In the genomic region with DNA sequence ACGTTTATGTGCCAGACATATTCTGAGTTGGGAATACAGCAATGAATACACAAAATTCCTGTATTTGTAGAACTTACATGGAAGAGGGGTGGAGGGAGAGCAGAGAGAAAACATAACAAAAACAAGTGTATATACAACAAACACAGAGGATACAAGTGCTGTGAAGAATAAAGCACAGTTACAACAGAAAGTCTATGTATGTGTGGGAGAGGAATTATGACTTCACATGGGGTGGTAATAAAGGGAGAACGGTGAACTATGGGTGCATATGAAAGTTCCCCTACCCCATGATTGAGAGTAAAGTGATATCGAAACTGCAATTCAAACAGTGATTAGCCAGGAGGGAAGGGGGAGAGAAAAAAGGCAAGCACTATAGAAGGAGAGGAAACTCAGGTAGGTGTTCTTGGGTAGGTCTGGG, we compare ENCODE assay signal across 9 cellular contexts. TPM values are rescaled to one million over a fixed set of nuclear protein-coding genes. Genes with fewer than 3 reads are reported as not detected.
DNase-seq lines count a peak whose midpoint lies in the region; ATAC-seq and TF ChIP-seq lines count a peak whose summit lies in the region.
"Had no signal": no experiment of that assay in that cellular context is flagged by ENCODE, and none has a peak within 500 bp of the region (broad histone marks: within the 10 kb centered on the region; RNA-seq: fewer than 3 reads in every experiment).

No MANE protein-coding gene starts in this region.

- no peaks in the 10 kb centered on the region for H3K27me3 Mint-ChIP-seq in CD8-positive, alpha-beta memory T cell
- no peaks in the 10 kb centered on the region for H3K27me3 Mint-ChIP-seq in T-helper 1 cell treated with Interleukin-12 subunit alpha and Interleukin-12 subunit beta and Interleukin-4 antibody, amounts not matched to agents 30 μg/mL and 1 μg/mL, for 36 hours (ENCODE audit: low read depth)

- H3K36me3 ChIP-seq in CD8-positive, alpha-beta memory T cell (ENCODE audit: insufficient read depth, low read length), result no peaks in the 10 kb centered on the region

- no peaks in the 10 kb centered on the region for H3K27me3 ChIP-seq in CD8-positive, alpha-beta memory T cell (ENCODE audit: insufficient read depth, low read length, poor library complexity, severe bottlenecking)

- H3K4me1 ChIP-seq in CD8-positive, alpha-beta memory T cell (ENCODE audit: insufficient read depth, low read length), result peaks cover 30% of the 10 kb centered on the region

- H3K9me3 ChIP-seq in CD8-positive, alpha-beta memory T cell (ENCODE audit: low read length), result no peaks in the 10 kb centered on the region

- CTCF ChIA-PET in CD8-positive, alpha-beta memory T cell (lab: Charles Lee), result no interaction called here
- CTCF ChIA-PET in HEK293T (lab: Yijun Ruan, JAX), result no interaction called here

- POLR2A ChIA-PET in CD8-positive, alpha-beta memory T cell (lab: Charles Lee), result no interaction called here
- POLR2A ChIA-PET in HEK293T (lab: Yijun Ruan, JAX), result interaction anchor here (2.0 kb wide), 1 partner anchor 25 kb away, joined by 8 read pairs; the partner anchor contains the start of gene HBS1L

- H3K27ac ChIP-seq in CD8-positive, alpha-beta memory T cell (ENCODE audit: low read depth, low read length), result no peak overlapping the region

- DNase-seq in CD8-positive, alpha-beta memory T cell, result peak in 2 of 5 donors; percentile 5 to 27
- DNase-seq in NCI-H1694 (lab: John Stamatoyannopoulos, UW) (no peak), DMS79 treated with DMSO at 0.1 percent for 48 hours (lab: John Stamatoyannopoulos, UW) (no peak), amygdala (lab: John Stamatoyannopoulos, UW) (no peak), HEK293T (ENCODE audit: extremely low spot score) (no peak)
- DNase-seq: mesendoderm had no signal

- H3K4me3 Mint-ChIP-seq in CD8-positive, alpha-beta memory T cell, result peak overlapping the region in 6 of 7 donors; percentile 7 to 59 (median 28)
- peak overlapping the region; percentile 60 for H3K4me3 Mint-ChIP-seq in T-helper 1 cell treated with Interleukin-12 subunit alpha and Interleukin-12 subunit beta and Interleukin-4 antibody, amounts not matched to agents 30 μg/mL and 1 μg/mL, for 36 hours

- peak; percentile 81 for ATAC-seq in GM19043 (IDR thresholded peaks at IDR 0.05; ENCODE audit: low read depth, unreplicated experiment)
- peak; percentile 96 for ATAC-seq in HG02870 (IDR thresholded peaks at IDR 0.05; ENCODE audit: unreplicated experiment)

- peak overlapping the region; percentile 15 to 82 (median 67) for H3K27ac Mint-ChIP-seq in CD8-positive, alpha-beta memory T cell
- peak overlapping the region; percentile 80 for H3K27ac Mint-ChIP-seq in T-helper 1 cell treated with Interleukin-12 subunit alpha and Interleukin-12 subunit beta and Interleukin-4 antibody, amounts not matched to agents 30 μg/mL and 1 μg/mL, for 36 hours

- H3K36me3 Mint-ChIP-seq in CD8-positive, alpha-beta memory T cell, result peaks cover 0 to 47% (median 18%) of the 10 kb centered on the region in 3 donors
- H3K36me3 Mint-ChIP-seq in T-helper 1 cell treated with Interleukin-12 subunit alpha and Interleukin-12 subunit beta and Interleukin-4 antibody, amounts not matched to agents 30 μg/mL and 1 μg/mL, for 36 hours (ENCODE audit: low read depth), result peaks cover 42% of the 10 kb centered on the region

- no peaks in the 10 kb centered on the region for H3K9me3 Mint-ChIP-seq in CD8-positive, alpha-beta memory T cell
- no peaks in the 10 kb centered on the region for H3K9me3 Mint-ChIP-seq in T-helper 1 cell treated with Interleukin-12 subunit alpha and Interleukin-12 subunit beta and Interleukin-4 antibody, amounts not matched to agents 30 μg/mL and 1 μg/mL, for 36 hours

- peaks cover 45 to 77% (median 70%) of the 10 kb centered on the region in 3 donors for H3K4me1 Mint-ChIP-seq in CD8-positive, alpha-beta memory T cell
- H3K4me1 Mint-ChIP-seq in T-helper 1 cell treated with Interleukin-12 subunit alpha and Interleukin-12 subunit beta and Interleukin-4 antibody, amounts not matched to agents 30 μg/mL and 1 μg/mL, for 36 hours (ENCODE audit: low read depth), result peaks cover 42% of the 10 kb centered on the region

- H3K4me3 ChIP-seq in CD8-positive, alpha-beta memory T cell (ENCODE audit: low read length), result peak overlapping the region; percentile 18

TF ChIP-seq in HEK293T, 16 proteins besides CTCF, POLR2A, EP300 and RAD21:
- TF ChIP-seq LEF1 (IDR thresholded peaks at IDR 0.05; ENCODE audit: borderline replicate concordance), result no peak
- TF ChIP-seq ZNF384 (IDR thresholded peaks at IDR 0.05), result no peak
- TF ChIP-seq FOXA1 (IDR thresholded peaks at IDR 0.05), result no peak
- TF ChIP-seq TARDBP (IDR thresholded peaks at IDR 0.05), result no peak
- no peak for TF ChIP-seq NFRKB (IDR thresholded peaks at IDR 0.05)
- TF ChIP-seq L3MBTL2 (conservative IDR thresholded peaks at IDR 0.05), result no peak
- TF ChIP-seq SUZ12 (IDR thresholded peaks at IDR 0.05), result no peak
- no peak for TF ChIP-seq ELF4 (IDR thresholded peaks at IDR 0.05)

RNA-seq across cellular contexts. Expression of gene HBS1L, which starts 24.6 kb away (rescaled TPM):
- total RNA-seq in CD8-positive, alpha-beta memory T cell, result 100 to 1,000 TPM; 145 to 147 TPM
- polyA plus RNA-seq in CD8-positive, alpha-beta memory T cell, result 45.6 TPM
